Comparison of ENCODE assay signal across 33 cellular contexts in the genomic region with DNA sequence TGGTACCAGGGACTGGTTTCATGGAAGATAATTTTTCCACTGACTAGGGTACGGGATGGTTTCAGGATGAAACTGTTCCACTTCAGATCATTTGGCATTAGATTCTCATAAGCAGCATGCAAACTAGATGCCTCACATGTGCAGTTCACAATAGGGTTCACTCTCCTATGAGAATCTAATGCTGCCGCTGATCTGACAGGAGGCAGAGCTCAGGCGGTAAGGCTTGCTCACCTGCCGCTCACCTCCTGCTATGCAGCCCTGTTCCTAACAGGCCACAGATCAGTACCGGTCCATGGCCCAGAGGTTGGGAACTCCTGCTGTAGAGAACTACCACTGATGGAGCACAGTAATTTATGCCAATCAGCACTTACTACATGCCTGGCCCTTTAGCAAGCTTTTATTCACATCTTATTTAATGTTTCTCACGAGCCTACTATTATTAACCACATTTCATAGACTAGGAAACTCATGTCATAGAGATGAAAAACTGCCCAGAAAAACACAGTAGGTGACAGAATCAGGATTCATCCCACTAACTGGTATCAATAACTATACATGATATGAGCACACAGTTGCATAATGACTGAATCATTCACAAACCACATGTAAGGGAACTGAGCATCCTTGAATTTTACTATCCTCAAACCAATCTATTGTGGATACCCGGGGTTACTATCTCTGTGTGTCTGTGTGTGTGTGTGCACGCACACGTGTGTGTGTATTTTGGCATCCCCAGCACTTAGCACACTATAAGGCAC. TPM values are rescaled to one million over a fixed set of nuclear protein-coding genes. Genes with fewer than 3 reads are reported as not detected.
"Had no signal": no experiment of that assay in that cellular context is flagged by ENCODE, and none has a peak within 500 bp of the region (broad histone marks: within the 10 kb centered on the region; RNA-seq: fewer than 3 reads in every experiment).

No MANE protein-coding gene starts in this region.

- H3K4me1 Mint-ChIP-seq: activated B cell treated with CpG ODN at 0.5 μM for 24 hours; activated T-helper 17 cell treated with anti-CD3 and anti-CD28 coated beads, Interleukin-2, amount 50 U/mL, for 72 hours; immature natural killer cell; natural killer cell; neural progenitor cell; stimulated activated naive B cell treated with anti-CD40 and anti-IgM and Interleukin-4, amounts not matched to agents 10 μg/mL and 1 μg/mL and 100 μg/mL, for 72 hours had no signal

- H3K27me3 Mint-ChIP-seq: activated CD8-positive, alpha-beta T cell treated with anti-CD3 and anti-CD28 coated beads for 36 hours; activated T-helper 17 cell treated with anti-CD3 and anti-CD28 coated beads, Interleukin-2, amount 50 U/mL, for 72 hours had no signal

- H3K27ac ChIP-seq: breast epithelium, colonic mucosa, foreskin keratinocyte, heart left ventricle, neural progenitor cell, parathyroid adenoma, right atrium auricular region, stomach, thyroid gland, upper lobe of left lung, vagina had no signal

- H3K27ac Mint-ChIP-seq: activated B cell treated with CpG ODN at 0.5 μM for 24 hours; activated CD8-positive, alpha-beta T cell treated with anti-CD3 and anti-CD28 coated beads for 36 hours; activated T-helper 17 cell treated with anti-CD3 and anti-CD28 coated beads, Interleukin-2, amount 50 U/mL, for 72 hours; immature natural killer cell; natural killer cell; neural progenitor cell; stimulated activated naive B cell treated with anti-CD40 and anti-IgM and Interleukin-4, amounts not matched to agents 10 μg/mL and 1 μg/mL and 100 μg/mL, for 72 hours; T-helper 2 cell treated with Interferon-gamma antibody and Interleukin-4, amounts not matched to agents 5 μg/mL and 100 μg/mL, for 36 hours had no signal

- H3K9ac ChIP-seq: neural progenitor cell, parathyroid adenoma had no signal

- H3K9me3 ChIP-seq: breast epithelium, colonic mucosa, thyroid gland, upper lobe of left lung, vagina had no signal

- H3K4me3 ChIP-seq: breast epithelium, colonic mucosa, heart left ventricle, neural progenitor cell, right atrium auricular region, stomach, thyroid gland, upper lobe of left lung, vagina had no signal

- H3K4me1 ChIP-seq: breast epithelium, colonic mucosa, foreskin keratinocyte, neural progenitor cell, parathyroid adenoma, thyroid gland, upper lobe of left lung, vagina had no signal

- H3K27me3 ChIP-seq: breast epithelium, colonic mucosa, heart left ventricle, neural progenitor cell, right atrium auricular region, stomach, thyroid gland, upper lobe of left lung, vagina had no signal

- H3K36me3 Mint-ChIP-seq: immature natural killer cell; natural killer cell; neural progenitor cell; stimulated activated naive B cell treated with anti-CD40 and anti-IgM and Interleukin-4, amounts not matched to agents 10 μg/mL and 1 μg/mL and 100 μg/mL, for 72 hours had no signal

- H3K4me3 Mint-ChIP-seq: activated B cell treated with CpG ODN at 0.5 μM for 24 hours; activated CD8-positive, alpha-beta T cell treated with anti-CD3 and anti-CD28 coated beads for 36 hours; activated T-cell treated with anti-CD3 and anti-CD28 coated beads, Interleukin-2, amount 50 U/mL, for 4 hours; activated T-helper 17 cell treated with anti-CD3 and anti-CD28 coated beads, Interleukin-2, amount 50 U/mL, for 72 hours; immature natural killer cell; natural killer cell; neural progenitor cell; stimulated activated naive B cell treated with anti-CD40 and anti-IgM and Interleukin-4, amounts not matched to agents 10 μg/mL and 1 μg/mL and 100 μg/mL, for 72 hours; T-helper 2 cell treated with Interferon-gamma antibody and Interleukin-4, amounts not matched to agents 5 μg/mL and 100 μg/mL, for 36 hours had no signal

- H3K4me2 ChIP-seq: neural progenitor cell had no signal

- H3K79me2 ChIP-seq: parathyroid adenoma had no signal

- FAIRE-seq: kidney had no signal

- H3K36me3 ChIP-seq: breast epithelium, colonic mucosa, heart left ventricle, neural progenitor cell, right atrium auricular region, stomach, thyroid gland, upper lobe of left lung, vagina had no signal

- H2AFZ ChIP-seq: neural progenitor cell, parathyroid adenoma had no signal

- DNase-seq: activated B cell treated with CpG ODN at 0.5 μM for 24 hours; activated CD4-positive, alpha-beta T cell treated with anti-CD3 and anti-CD28 coated beads, Interleukin-2, amount 50 U/mL, for 1 hour; activated CD8-positive, alpha-beta T cell treated with anti-CD3 and anti-CD28 coated beads for 36 hours; activated gamma-delta T cell treated with Interleukin-2 at 50 U/mL for 16 hours; activated naive CD4-positive, alpha-beta T cell treated with anti-CD3 and anti-CD28 coated beads, Interleukin-2, amount 50 U/mL, for 16 hours; activated T-cell treated with anti-CD3 and anti-CD28 coated beads, Interleukin-2, amount 50 U/mL, for 4 hours; amygdala; cerebellar nuclear complex; colonic mucosa; effector memory CD4-positive, alpha-beta T cell; erythroblast; foreskin keratinocyte; heart left ventricle; hypothalamus; immature natural killer cell; kidney; left colon; midbrain; natural killer cell; occipital lobe; stimulated activated CD4-positive, alpha-beta T cell treated with anti-CD3 and anti-CD28 coated beads, Interleukin-15, amount 100 ng/mL, for 24 hours; stimulated activated CD4-positive, alpha-beta T cell treated with anti-CD3 and anti-CD28 coated beads, Interleukin-2, amount 100 ng/mL, for 24 hours; stimulated activated naive B cell treated with anti-CD40 and anti-IgM and Interleukin-4, amounts not matched to agents 10 μg/mL and 1 μg/mL and 100 μg/mL, for 72 hours; stomach; thyroid gland; upper lobe of left lung had no signal

- ATAC-seq: activated CD8-positive, alpha-beta T cell treated with anti-CD3 and anti-CD28 coated beads for 36 hours; activated T-cell treated with anti-CD3 and anti-CD28 coated beads, Interleukin-2, amount 50 U/mL, for 4 hours; activated T-helper 17 cell treated with anti-CD3 and anti-CD28 coated beads, Interleukin-2, amount 50 U/mL, for 72 hours; foreskin keratinocyte; heart left ventricle; left colon; natural killer cell; stimulated activated naive B cell treated with anti-CD40 and anti-IgM and Interleukin-4, amounts not matched to agents 10 μg/mL and 1 μg/mL and 100 μg/mL, for 72 hours had no signal

RNA-seq across cellular contexts. Expression of gene SVEP1, which starts 46.5 kb away (rescaled TPM):
- total RNA-seq: activated B cell treated with CpG ODN at 0.5 μM for 24 hours; activated CD8-positive, alpha-beta T cell treated with anti-CD3 and anti-CD28 coated beads for 36 hours; natural killer cell had no signal
- polyA plus RNA-seq: foreskin keratinocyte had no signal
